In the genomic region with DNA sequence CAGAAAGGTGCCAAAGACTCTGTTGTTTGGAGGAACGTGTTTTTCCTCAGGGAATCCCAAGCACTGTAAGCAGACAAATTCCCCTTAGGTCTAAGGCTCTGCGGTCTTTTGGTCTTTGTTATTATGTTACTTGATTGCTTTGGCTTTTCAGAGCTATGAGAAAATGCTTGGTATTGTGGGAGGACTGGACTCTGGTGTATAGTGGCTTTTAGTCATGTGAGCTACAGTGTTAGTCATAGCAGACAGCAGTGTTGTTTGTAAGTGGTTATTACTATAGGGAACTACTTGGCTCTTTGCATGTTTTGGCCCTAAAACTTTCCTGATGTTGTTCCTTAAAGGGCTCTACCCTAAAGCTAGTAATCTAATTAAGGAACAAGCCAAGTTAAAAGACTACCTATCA, we compare ENCODE assay signal across 1 cellular context.
TF ChIP-seq lines count a peak whose summit lies in the region.

No MANE protein-coding gene starts in this region.

TF ChIP-seq in GM23338, 12 proteins besides CTCF, POLR2A, EP300 and RAD21 (continued from another document):
- TF ChIP-seq, protein P1, sequence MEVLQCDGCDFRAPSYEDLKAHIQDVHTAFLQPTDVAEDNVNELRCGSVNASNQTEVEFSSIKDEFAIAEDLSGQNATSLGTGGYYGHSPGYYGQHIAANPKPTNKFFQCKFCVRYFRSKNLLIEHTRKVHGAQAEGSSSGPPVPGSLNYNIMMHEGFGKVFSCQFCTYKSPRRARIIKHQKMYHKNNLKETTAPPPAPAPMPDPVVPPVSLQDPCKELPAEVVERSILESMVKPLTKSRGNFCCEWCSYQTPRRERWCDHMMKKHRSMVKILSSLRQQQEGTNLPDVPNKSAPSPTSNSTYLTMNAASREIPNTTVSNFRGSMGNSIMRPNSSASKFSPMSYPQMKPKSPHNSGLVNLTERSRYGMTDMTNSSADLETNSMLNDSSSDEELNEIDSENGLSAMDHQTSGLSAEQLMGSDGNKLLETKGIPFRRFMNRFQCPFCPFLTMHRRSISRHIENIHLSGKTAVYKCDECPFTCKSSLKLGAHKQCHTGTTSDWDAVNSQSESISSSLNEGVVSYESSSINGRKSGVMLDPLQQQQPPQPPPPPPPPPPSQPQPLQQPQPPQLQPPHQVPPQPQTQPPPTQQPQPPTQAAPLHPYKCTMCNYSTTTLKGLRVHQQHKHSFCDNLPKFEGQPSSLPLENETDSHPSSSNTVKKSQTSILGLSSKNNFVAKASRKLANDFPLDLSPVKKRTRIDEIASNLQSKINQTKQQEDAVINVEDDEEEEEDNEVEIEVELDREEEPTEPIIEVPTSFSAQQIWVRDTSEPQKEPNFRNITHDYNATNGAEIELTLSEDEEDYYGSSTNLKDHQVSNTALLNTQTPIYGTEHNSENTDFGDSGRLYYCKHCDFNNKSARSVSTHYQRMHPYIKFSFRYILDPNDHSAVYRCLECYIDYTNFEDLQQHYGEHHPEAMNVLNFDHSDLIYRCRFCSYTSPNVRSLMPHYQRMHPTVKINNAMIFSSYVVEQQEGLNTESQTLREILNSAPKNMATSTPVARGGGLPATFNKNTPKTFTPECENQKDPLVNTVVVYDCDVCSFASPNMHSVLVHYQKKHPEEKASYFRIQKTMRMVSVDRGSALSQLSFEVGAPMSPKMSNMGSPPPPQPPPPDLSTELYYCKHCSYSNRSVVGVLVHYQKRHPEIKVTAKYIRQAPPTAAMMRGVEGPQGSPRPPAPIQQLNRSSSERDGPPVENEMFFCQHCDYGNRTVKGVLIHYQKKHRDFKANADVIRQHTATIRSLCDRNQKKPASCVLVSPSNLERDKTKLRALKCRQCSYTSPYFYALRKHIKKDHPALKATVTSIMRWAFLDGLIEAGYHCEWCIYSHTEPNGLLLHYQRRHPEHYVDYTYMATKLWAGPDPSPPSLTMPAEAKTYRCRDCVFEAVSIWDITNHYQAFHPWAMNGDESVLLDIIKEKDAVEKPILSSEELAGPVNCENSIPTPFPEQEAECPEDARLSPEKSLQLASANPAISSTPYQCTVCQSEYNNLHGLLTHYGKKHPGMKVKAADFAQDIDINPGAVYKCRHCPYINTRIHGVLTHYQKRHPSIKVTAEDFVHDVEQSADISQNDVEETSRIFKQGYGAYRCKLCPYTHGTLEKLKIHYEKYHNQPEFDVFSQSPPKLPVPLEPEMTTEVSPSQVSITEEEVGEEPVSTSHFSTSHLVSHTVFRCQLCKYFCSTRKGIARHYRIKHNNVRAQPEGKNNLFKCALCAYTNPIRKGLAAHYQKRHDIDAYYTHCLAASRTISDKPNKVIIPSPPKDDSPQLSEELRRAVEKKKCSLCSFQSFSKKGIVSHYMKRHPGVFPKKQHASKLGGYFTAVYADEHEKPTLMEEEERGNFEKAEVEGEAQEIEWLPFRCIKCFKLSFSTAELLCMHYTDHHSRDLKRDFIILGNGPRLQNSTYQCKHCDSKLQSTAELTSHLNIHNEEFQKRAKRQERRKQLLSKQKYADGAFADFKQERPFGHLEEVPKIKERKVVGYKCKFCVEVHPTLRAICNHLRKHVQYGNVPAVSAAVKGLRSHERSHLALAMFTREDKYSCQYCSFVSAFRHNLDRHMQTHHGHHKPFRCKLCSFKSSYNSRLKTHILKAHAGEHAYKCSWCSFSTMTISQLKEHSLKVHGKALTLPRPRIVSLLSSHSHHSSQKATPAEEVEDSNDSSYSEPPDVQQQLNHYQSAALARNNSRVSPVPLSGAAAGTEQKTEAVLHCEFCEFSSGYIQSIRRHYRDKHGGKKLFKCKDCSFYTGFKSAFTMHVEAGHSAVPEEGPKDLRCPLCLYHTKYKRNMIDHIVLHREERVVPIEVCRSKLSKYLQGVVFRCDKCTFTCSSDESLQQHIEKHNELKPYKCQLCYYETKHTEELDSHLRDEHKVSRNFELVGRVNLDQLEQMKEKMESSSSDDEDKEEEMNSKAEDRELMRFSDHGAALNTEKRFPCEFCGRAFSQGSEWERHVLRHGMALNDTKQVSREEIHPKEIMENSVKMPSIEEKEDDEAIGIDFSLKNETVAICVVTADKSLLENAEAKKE (CRISPR knock-in tag; IDR thresholded peaks at IDR 0.05) = no peak
- TF ChIP-seq NANOG (IDR thresholded peaks at IDR 0.05; ENCODE audit: borderline replicate concordance) (no peak), STAT1 (IDR thresholded peaks at IDR 0.05; ENCODE audit: unreplicated experiment) (no peak)
